ENCODE assay signal across 21 cellular contexts in genomic region chr16:7318661-7319060, GRCh38. TPM values are rescaled to one million over a fixed set of nuclear protein-coding genes. Genes with fewer than 3 reads are reported as not detected.
"Had no signal": no experiment of that assay in that cellular context is flagged by ENCODE, and none has a peak within 500 bp of the region (broad histone marks: within the 10 kb centered on the region; RNA-seq: fewer than 3 reads in every experiment).

No MANE protein-coding gene starts in this region.

- H3K4me3 Mint-ChIP-seq: activated CD8-positive, alpha-beta T cell treated with anti-CD3 and anti-CD28 coated beads, Interleukin-2, amount 10 ng/mL, durations not matched to agents 7 days and 5 days; activated naive CD8-positive, alpha-beta T cell; activated T-cell treated with anti-CD3 and anti-CD28 coated beads, Interleukin-2, amount 50 U/mL, for 24 hours; activated T-helper 1 cell treated with anti-CD3 and anti-CD28 coated beads, Interleukin-12 subunit alpha, Interleukin-12 subunit beta, Interleukin-2, Interleukin-4 antibody, amounts not matched to agents 30 ng/mL and 10 ng/mL and 1 ng/mL, durations not matched to agents 14 hours and 24 hours and 36 hours; T-helper 1 cell treated with Interleukin-12 subunit alpha and Interleukin-12 subunit beta and Interleukin-4 antibody, amounts not matched to agents 30 μg/mL and 1 μg/mL, for 36 hours had no signal

- DNase-seq: activated CD4-positive, alpha-beta T cell treated with anti-CD3 and anti-CD28 coated beads for 4 hours; activated CD8-positive, alpha-beta memory T cell treated with anti-CD3 and anti-CD28 coated beads, Interleukin-2, amount 50 U/mL, for 48 hours; activated CD8-positive, alpha-beta T cell treated with anti-CD3 and anti-CD28 coated beads, Interleukin-2, amount 10 ng/mL, durations not matched to agents 7 days and 5 days; activated effector memory CD4-positive, alpha-beta T cell treated with Interleukin-2 at 50 U/mL for 16 hours; activated naive CD4-positive, alpha-beta T cell treated with Interleukin-2 at 50 U/mL for 16 hours; activated T-cell treated with anti-CD3 and anti-CD28 coated beads, Interleukin-2, amount 50 U/mL, for 24 hours; amygdala; brain microvascular endothelial cell; NCI-H1105 treated with DMSO at 0.1 percent for 48 hours; NCI-H187 treated with DMSO at 0.1 percent for 48 hours; NCI-H2107; NCI-H2171 treated with DMSO at 0.1 percent for 48 hours; NCI-H345; NCI-H510A; NCI-H526 treated with DMSO at 0.1 percent for 48 hours; Peyer's patch; Right ventricle myocardium superior had no signal

- H3K36me3 Mint-ChIP-seq: activated naive CD8-positive, alpha-beta T cell had no signal

- H3K27ac Mint-ChIP-seq: activated CD8-positive, alpha-beta T cell treated with anti-CD3 and anti-CD28 coated beads, Interleukin-2, amount 10 ng/mL, durations not matched to agents 7 days and 5 days; activated naive CD8-positive, alpha-beta T cell; activated T-cell treated with anti-CD3 and anti-CD28 coated beads, Interleukin-2, amount 50 U/mL, for 24 hours; activated T-helper 1 cell treated with anti-CD3 and anti-CD28 coated beads, Interleukin-12 subunit alpha, Interleukin-12 subunit beta, Interleukin-2, Interleukin-4 antibody, amounts not matched to agents 30 ng/mL and 10 ng/mL and 1 ng/mL, durations not matched to agents 14 hours and 24 hours and 36 hours; T-helper 1 cell treated with Interleukin-12 subunit alpha and Interleukin-12 subunit beta and Interleukin-4 antibody, amounts not matched to agents 30 μg/mL and 1 μg/mL, for 36 hours had no signal

- H3K27me3 Mint-ChIP-seq: activated T-cell treated with anti-CD3 and anti-CD28 coated beads, Interleukin-2, amount 50 U/mL, for 24 hours had no signal

RNA-seq across cellular contexts. Expression of gene RBFOX1, which starts 14.0 kb away (rescaled TPM):
- total RNA-seq: activated CD8-positive, alpha-beta T cell treated with anti-CD3 and anti-CD28 coated beads, Interleukin-2, amount 10 ng/mL, durations not matched to agents 7 days and 5 days; activated T-helper 1 cell treated with anti-CD3 and anti-CD28 coated beads, Interleukin-12 subunit alpha, Interleukin-12 subunit beta, Interleukin-2, Interleukin-4 antibody, amounts not matched to agents 30 ng/mL and 10 ng/mL and 1 ng/mL, durations not matched to agents 14 hours and 24 hours and 36 hours; SJSA1 had no signal
